In genomic region chr7:134892002-134892693, GRCh38 we compare ENCODE assay signal across 9 cellular contexts.
A peak's percentile ranks its signal among the peaks of the same experiment; 100 is the strongest.
DNase-seq lines count a peak whose midpoint lies in the region; TF ChIP-seq lines count a peak whose summit lies in the region.
"Had no signal": no experiment of that assay in that cellular context is flagged by ENCODE, and none has a peak within 500 bp of the region (broad histone marks: within the 10 kb centered on the region; RNA-seq: fewer than 3 reads in every experiment).

No MANE protein-coding gene starts in this region.

- H3K4me1 ChIP-seq in HEK293 (ENCODE audit: control insufficient read depth, insufficient read depth, low read length) (peaks cover 13% of the 10 kb centered on the region), stomach (peaks cover 4 to 44% (median 21%) of the 10 kb centered on the region in 4 donors), spleen (peaks cover 0 to 28% (median 7%) of the 10 kb centered on the region in 6 donors)

- no peak for TF ChIP-seq EP300 in stomach (IDR thresholded peaks at IDR 0.05)

- H3K36me3 ChIP-seq in HEK293 (ENCODE audit: control insufficient read depth in 2 of 2, insufficient read depth in 1 of 2, low read length in 2 of 2) (no peaks in the 10 kb centered on the region), stomach (no peaks in the 10 kb centered on the region), spleen (peaks cover 0 to 4% (median 0%) of the 10 kb centered on the region in 6 donors)

- DNase-seq in cerebellum (ENCODE audit: low spot score) (peak; percentile 23), stomach (no peak), spleen (no peak), NOMO-1 treated with dmso at 0.1 percent for 144 hours (lab: John Stamatoyannopoulos, UW; ENCODE audit: unreplicated experiment) (no peak), retina (no peak), D341Med (ENCODE audit: low spot score) (no peak)
- DNase-seq: stimulated activated CD4-positive, alpha-beta T cell treated with anti-CD3 and anti-CD28 coated beads, Interleukin-4, amount 100 ng/mL, for 24 hours had no signal

- H3K27ac ChIP-seq in HEK293 (ENCODE audit: extremely low read depth, low read depth, low read length), result no peak overlapping the region; the same call in 1 of the 2 replicates
- peak overlapping the region; percentile 77 for H3K27ac ChIP-seq in layer of hippocampus (ENCODE audit: low read depth, low read length)
- peak overlapping the region in 4 of 5 donors; percentile 62 to 85 (median 80) for H3K27ac ChIP-seq in stomach
- H3K27ac ChIP-seq in spleen, result peak overlapping the region in 4 of 8 donors; percentile 15 to 44 (median 42)

- WGBS in stomach, 5 donors, result 47 to 56% (median 54%) methylated on average over 10 of the region's 10 CpGs
- WGBS in spleen, 5 donors, result 73 to 84% (median 77%) methylated on average over 10 of the region's 10 CpGs

- TF ChIP-seq POLR2A in stomach (IDR thresholded peaks at IDR 0.05) (no peak), spleen (IDR thresholded peaks at IDR 0.05) (no peak)

- intact Hi-C loops in stomach (cut with DNase I; ENCODE audit: low total_unique reads), result no loop called here
- intact Hi-C loops in spleen (cut with DNase I; ENCODE audit: low total_unique reads), result no loop called here

- no peaks in the 10 kb centered on the region for H3K27me3 ChIP-seq in layer of hippocampus (ENCODE audit: control insufficient read depth, insufficient read depth, low read length)
- no peaks in the 10 kb centered on the region for H3K27me3 ChIP-seq in stomach
- H3K27me3 ChIP-seq in spleen (replicated peaks in 1 of 7), result peaks cover 0 to 13% (median 6%) of the 10 kb centered on the region in 7 donors

- POLR2A ChIA-PET in HEK293 (lab: Yijun Ruan, JAX), result no interaction called here

- peak overlapping the region; percentile 68 for H3K4me3 ChIP-seq in HEK293 (ENCODE audit: low read depth, low read length)
- H3K4me3 ChIP-seq in stomach, result peak overlapping the region; percentile 32 to 45 (median 41)
- peak overlapping the region in 4 of 8 donors; percentile 20 to 57 (median 28) for H3K4me3 ChIP-seq in spleen

- H3K9me3 ChIP-seq in HEK293 (ENCODE audit: control insufficient read depth, insufficient read depth, low read depth, low read length) (no peaks in the 10 kb centered on the region), stomach (peaks cover 0 to 15% (median 6%) of the 10 kb centered on the region in 4 donors), spleen (peaks cover 4 to 18% (median 15%) of the 10 kb centered on the region in 8 donors)

- CTCF ChIA-PET in HEK293 (lab: Yijun Ruan, JAX), result no interaction called here

- TF ChIP-seq CTCF in HEK293 (tag by site-specific recombination; IDR thresholded peaks at IDR 0.05), result no peak
- no peak for TF ChIP-seq CTCF in stomach (IDR thresholded peaks at IDR 0.05)
- no peak for TF ChIP-seq CTCF in spleen (IDR thresholded peaks at IDR 0.05 in 8 of 11, conservative IDR thresholded peaks at IDR 0.05 in 3 of 11)

TF ChIP-seq in HEK293, 187 proteins besides CTCF, POLR2A, EP300 and RAD21:
- TF ChIP-seq ZNF561 (tag by site-specific recombination; IDR thresholded peaks at IDR 0.05; ENCODE audit: borderline replicate concordance), result no peak
- TF ChIP-seq ZNF114 (tag by site-specific recombination; IDR thresholded peaks at IDR 0.05), result no peak
- TF ChIP-seq SCRT2 (tag by site-specific recombination; IDR thresholded peaks at IDR 0.05), result peak; percentile 74
